23 cellular contexts compared by ENCODE assay signal in the genomic region with DNA sequence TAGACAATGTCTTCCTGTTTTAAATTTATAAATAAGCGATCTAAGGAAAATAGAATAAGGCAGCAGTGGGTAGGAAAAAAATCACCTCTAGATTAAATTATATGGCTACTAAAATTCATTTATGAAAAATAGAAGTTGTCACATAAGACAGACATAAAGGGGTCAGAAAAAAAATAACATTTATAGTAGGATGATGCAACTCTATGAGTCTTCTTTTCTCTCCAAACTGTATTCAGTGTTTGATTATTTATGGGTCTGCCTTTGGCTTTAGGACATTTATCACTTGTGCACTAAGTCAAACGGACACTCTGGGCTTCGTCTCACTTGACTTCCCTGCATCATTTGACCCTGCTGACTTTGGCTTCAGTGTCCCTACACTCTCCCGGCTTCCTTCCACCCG.
"Had no signal": no experiment of that assay in that cellular context is flagged by ENCODE, and none has a peak within 500 bp of the region (broad histone marks: within the 10 kb centered on the region; RNA-seq: fewer than 3 reads in every experiment).

No MANE protein-coding gene starts in this region.

- H3K4me1 ChIP-seq: SJSA1 had no signal

- DNase-seq: Kasumi-1, MM.1S, NCI-H1092 treated with DMSO at 0.1 percent for 48 hours, NCI-H1436, NCI-H187, NCI-H2029, NCI-H2081 treated with DMSO at 0.1 percent for 48 hours, NCI-H2171, NCI-H226, NCI-H446, NCI-H510A, NCI-H524 treated with DMSO at 0.1 percent for 48 hours, NCI-H69, NCI-H774, Right ventricle myocardium superior, RPMI8226, SIG-M5 had no signal

- H3K27ac ChIP-seq: HL-60, KMS-11, SJSA1, SK-N-MC had no signal

- H3K9me3 ChIP-seq: SJSA1 had no signal

- H3K36me3 ChIP-seq: SJSA1 had no signal

- H3K4me3 ChIP-seq: SJSA1, SK-N-MC had no signal

- H3K27me3 ChIP-seq: SJSA1 had no signal

- H3K9ac ChIP-seq: KMS-11 had no signal

- FAIRE-seq: HTR-8/SVneo, RCC 7860 had no signal

- H3K4me2 ChIP-seq: KMS-11 had no signal
